19 cellular contexts compared by ENCODE assay signal in the genomic region with DNA sequence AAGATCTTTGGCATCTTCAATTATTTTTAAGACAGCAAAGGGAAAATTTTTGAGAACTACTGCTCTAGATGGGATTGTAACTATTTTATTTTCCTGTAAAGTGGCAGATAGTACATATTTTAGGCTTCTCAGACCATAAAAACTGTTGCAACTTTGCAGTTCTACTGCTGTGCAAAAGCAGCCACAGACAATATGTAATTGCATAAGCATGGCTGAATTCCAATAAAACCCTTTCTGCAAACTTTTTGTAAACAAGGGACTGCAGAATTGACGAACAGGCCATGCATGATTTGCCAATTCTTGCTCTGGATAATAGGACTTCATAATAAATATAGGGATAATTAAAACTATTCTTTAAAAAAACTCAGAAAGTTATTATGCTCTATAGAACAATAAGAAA.
"Had no signal": no experiment of that assay in that cellular context is flagged by ENCODE, and none has a peak within 500 bp of the region (broad histone marks: within the 10 kb centered on the region; RNA-seq: fewer than 3 reads in every experiment).

No MANE protein-coding gene starts in this region.

- H3K36me3 ChIP-seq: left ventricle myocardium inferior, right atrium auricular region, thoracic aorta, upper lobe of left lung had no signal

- H3K27ac ChIP-seq: left ventricle myocardium inferior, right atrium auricular region, skin epidermis, thoracic aorta, upper lobe of left lung had no signal

- H3K4me3 ChIP-seq: left ventricle myocardium inferior, right atrium auricular region, skin epidermis, thoracic aorta, upper lobe of left lung had no signal

- H3K9me3 ChIP-seq: left ventricle myocardium inferior, right atrium auricular region, thoracic aorta, upper lobe of left lung had no signal

- H3K4me1 ChIP-seq: left ventricle myocardium inferior, right atrium auricular region, upper lobe of left lung had no signal

- DNase-seq: activated CD4-positive, alpha-beta T cell treated with anti-CD3 and anti-CD28 coated beads, Interleukin-2, amount 50 U/mL, for 1 hour; activated CD4-positive, CD25-positive, alpha-beta regulatory T cell treated with anti-CD3 and anti-CD28 coated beads, Interleukin-2, amount 50 U/mL, for 72 hours; activated CD8-positive, alpha-beta memory T cell treated with anti-CD3 and anti-CD28 coated beads, Interleukin-2, amount 50 U/mL, for 4 hours; activated naive CD4-positive, alpha-beta T cell treated with anti-CD3 and anti-CD28 coated beads for 36 hours; activated T-cell treated with anti-CD3 and anti-CD28 coated beads, Interleukin-2, amount 50 U/mL, for 4 hours; anterior cingulate cortex; cortex of kidney; erythroblast; immature natural killer cell; kidney glomerular epithelial cell; left ventricle myocardium inferior; mammary epithelial cell; stimulated activated CD4-positive, alpha-beta T cell treated with anti-CD3 and anti-CD28 coated beads, Interleukin-4, amount 100 ng/mL, for 1 hour; T1000; upper lobe of left lung had no signal

- H3K27me3 ChIP-seq: right atrium auricular region, upper lobe of left lung had no signal

- ATAC-seq: activated T-cell treated with anti-CD3 and anti-CD28 coated beads, Interleukin-2, amount 50 U/mL, for 4 hours; stimulated activated effector memory CD8-positive, alpha-beta T cell treated with anti-CD3 and anti-CD28 coated beads, Interleukin-12 subunit alpha, Interleukin-12 subunit beta, amount 100 ng/mL, for 72 hours had no signal
